In the genomic region with DNA sequence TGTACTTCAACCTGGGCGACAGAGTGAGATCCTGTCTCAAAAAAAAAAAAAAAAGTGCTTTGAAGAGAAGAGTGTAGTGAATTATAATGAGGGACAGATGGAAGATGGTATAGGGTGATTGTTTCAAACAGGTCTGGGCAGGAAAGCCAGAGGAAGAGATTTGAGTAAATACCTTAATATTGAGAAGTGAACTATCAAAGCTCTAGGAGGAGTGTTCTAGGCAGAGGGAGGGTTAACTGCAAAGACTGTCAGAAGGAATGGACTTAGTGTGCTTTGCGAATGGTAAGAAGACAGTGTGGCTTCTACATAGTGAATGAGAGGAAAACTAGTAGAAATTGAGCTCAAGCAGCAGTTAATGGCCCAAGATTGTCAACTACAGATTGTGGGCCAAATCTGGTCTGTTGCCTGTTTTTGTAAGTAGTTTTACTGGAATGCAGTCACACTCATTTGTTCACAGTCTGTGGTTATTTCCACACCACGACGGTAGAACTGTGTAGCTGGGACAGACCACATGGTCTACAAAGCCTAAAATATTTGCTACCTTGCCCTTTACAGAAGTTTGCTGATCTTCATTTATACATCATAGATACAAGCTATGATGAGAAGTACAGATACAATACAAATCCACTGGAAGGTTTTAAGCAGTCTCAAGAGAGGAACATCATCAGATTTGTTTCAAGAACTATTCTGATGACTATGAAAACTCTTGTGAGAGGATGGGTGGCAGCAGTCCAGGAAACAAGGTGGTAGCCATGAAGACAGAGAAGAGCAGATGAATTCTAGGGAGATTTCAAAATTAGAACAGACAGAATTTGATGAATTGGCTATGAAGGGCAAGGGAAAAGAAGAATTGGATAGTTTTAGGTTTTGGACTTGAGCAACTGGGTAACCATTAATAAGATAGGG, we compare ENCODE assay signal across 18 cellular contexts. TPM values are rescaled to one million over a fixed set of nuclear protein-coding genes. Genes with fewer than 3 reads are reported as not detected.
DNase-seq lines count a peak whose midpoint lies in the region; ATAC-seq, FAIRE-seq and TF ChIP-seq lines count a peak whose summit lies in the region.
"Had no signal": no experiment of that assay in that cellular context is flagged by ENCODE, and none has a peak within 500 bp of the region (broad histone marks: within the 10 kb centered on the region; RNA-seq: fewer than 3 reads in every experiment).

No MANE protein-coding gene starts in this region.

- H3K4me3 Mint-ChIP-seq in nephron progenitor cell, result no peak overlapping the region
- no peak overlapping the region for H3K4me3 Mint-ChIP-seq in progenitor cell of endocrine pancreas (ENCODE audit: low read depth)

- WGBS in GM12878 (ENCODE audit: insufficient coverage, insufficient replicate concordance, low lambda C conversion rate, missing lambda C conversion rate), result 51% methylated on average over 4 of the region's 4 CpGs

- H3K36me3 ChIP-seq in GM12878 (ENCODE audit: control insufficient read depth in 2 of 2, insufficient read depth in 2 of 2, low read length in 1 of 2), result peaks cover 0 to 28% of the 10 kb centered on the region in 2 experiments; a peak in 3 of 4 replicates

- RAD21 ChIA-PET in GM12878 (lab: Charles Lee; ENCODE audit: unreplicated experiment), result no interaction called here

- H4K20me1 ChIP-seq in GM12878 (ENCODE audit: control insufficient read depth, insufficient read depth), result no peaks in the 10 kb centered on the region

- SMC1A ChIA-PET in GM12878 (lab: Charles Lee; ENCODE audit: uncharacterized antibody, unreplicated experiment), result interaction anchor here (1.2 to 2.0 kb wide), 2 partner anchors 10 to 17 kb away, joined by 3 to 4 read pairs; no protein-coding TSS in a partner anchor

- H3K79me2 ChIP-seq in GM12878 (ENCODE audit: control insufficient read depth, insufficient read depth, low read length), result no peaks in the 10 kb centered on the region

- H3K27me3 Mint-ChIP-seq in nephron progenitor cell (ENCODE audit: low read depth, poor library complexity) (no peaks in the 10 kb centered on the region), progenitor cell of endocrine pancreas (no peaks in the 10 kb centered on the region)

- H3K4me2 ChIP-seq in GM12878 (ENCODE audit: control insufficient read depth, insufficient read depth), result no peak overlapping the region

- no peaks in the 10 kb centered on the region for H3K27me3 ChIP-seq in GM12878 (replicated peaks in 1 of 2; ENCODE audit: control insufficient read depth in 2 of 2, insufficient read depth in 2 of 2, low read length in 1 of 2)
- H3K27me3 ChIP-seq: spleen had no signal

- TF ChIP-seq EP300 in GM12878 (IDR thresholded peaks at IDR 0.05; ENCODE audit: borderline replicate concordance in 1 of 2, control insufficient read depth in 1 of 2, low read depth in 2 of 2, low read length in 2 of 2), result no peak

- TF ChIP-seq CTCF in NB4 (IDR thresholded peaks at IDR 0.05; ENCODE audit: low read depth, low read length), result no peak
- no peak for TF ChIP-seq CTCF in GM12878 (IDR thresholded peaks at IDR 0.05 in 2 of 3, conservative IDR thresholded peaks at IDR 0.05 in 1 of 3; ENCODE audit: control insufficient read depth in 2 of 3, extremely low read depth in 1 of 3, insufficient read depth in 1 of 3, low read depth in 3 of 3, low read length in 3 of 3)
- TF ChIP-seq CTCF in nephron progenitor cell (IDR thresholded peaks at IDR 0.05), result no peak
- TF ChIP-seq CTCF in progenitor cell of endocrine pancreas (IDR thresholded peaks at IDR 0.05; ENCODE audit: unreplicated experiment), result no peak

- TSS peak; percentile 8 for BruUV-seq in GM12878 (replicated peaks; lab: Mats Ljungman, UMichigan)

- H3K27ac Mint-ChIP-seq in nephron progenitor cell (peak overlapping the region; percentile 31), progenitor cell of endocrine pancreas (no peak overlapping the region)

- POLR2A ChIA-PET in GM12878 (lab: Charles Lee), result interaction anchor here (0.5 kb wide), 1 partner anchor 113 kb away, joined by 9 read pairs; no protein-coding TSS in a partner anchor

- no peak overlapping the region for H3K27ac ChIP-seq in GM12878 (ENCODE audit: control insufficient read depth, insufficient read depth)
- H3K27ac ChIP-seq in caudate nucleus (ENCODE audit: low read depth, low read length), result no peak overlapping the region

- DNase-seq in activated CD4-positive, alpha-beta T cell treated with anti-CD3 and anti-CD28 coated beads for 48 hours, result peak; percentile 23
- no peak for DNase-seq in activated CD4-positive, alpha-beta T cell treated with anti-CD3 and anti-CD28 coated beads, Interleukin-2, amount 50 U/mL, for 48 hours
- DNase-seq in NB4 (ENCODE audit: low read depth) (peak; percentile 8), GM12878 (ENCODE audit: low read depth, low spot score) (no peak), nephron progenitor cell (no peak), caudate nucleus (lab: John Stamatoyannopoulos, UW) (no peak), NCI-H774 (lab: John Stamatoyannopoulos, UW) (no peak), progenitor cell of endocrine pancreas (ENCODE audit: low spot score, unreplicated experiment) (no peak)
- DNase-seq: NCI-H526, nucleus accumbens, Right ventricle myocardium superior, spleen had no signal

- no peaks in the 10 kb centered on the region for H3K9me3 ChIP-seq in GM12878 (replicated peaks; ENCODE audit: control insufficient read depth, insufficient read depth, low read length)
- H3K9me3 ChIP-seq: spleen had no signal

- in situ Hi-C loops in GM12878 (cut with MboI), result no loop called here

- H3K4me1 Mint-ChIP-seq in nephron progenitor cell, result no peaks in the 10 kb centered on the region
- H3K4me1 Mint-ChIP-seq in progenitor cell of endocrine pancreas (ENCODE audit: low read depth), result peaks cover 10% of the 10 kb centered on the region

- H3K4me1 ChIP-seq in GM12878 (ENCODE audit: control insufficient read depth, insufficient read depth, low read length), result peaks cover 5% of the 10 kb centered on the region; the same call in 1 of the 2 replicates
- H3K4me1 ChIP-seq: spleen had no signal

- H2AFZ ChIP-seq in GM12878 (ENCODE audit: control insufficient read depth, low read depth, low read length), result no peak overlapping the region

- TF ChIP-seq POLR2A in NB4 (IDR thresholded peaks at IDR 0.05; ENCODE audit: extremely low read depth, insufficient read length), result no peak
- TF ChIP-seq POLR2A in GM12878 (IDR thresholded peaks at IDR 0.05; ENCODE audit: low read depth, low read length), result no peak

- no peak for ATAC-seq in GM12878
- ATAC-seq: left lobe of liver had no signal

- H3K36me3 Mint-ChIP-seq in nephron progenitor cell (ENCODE audit: low read depth), result peaks cover 59% of the 10 kb centered on the region
- peaks cover 16% of the 10 kb centered on the region for H3K36me3 Mint-ChIP-seq in progenitor cell of endocrine pancreas (ENCODE audit: insufficient read depth)

- CTCF ChIA-PET in GM12878 (lab: Yijun Ruan, JAX), result interaction anchor here (0.7 to 1.1 kb wide), 4 partner anchors 9 to 131 kb away, joined by 3 read pairs; no protein-coding TSS in a partner anchor

- peak; percentile 13 for FAIRE-seq in GM12878 (lab: Jason Lieb, UNC)
- FAIRE-seq: HTR-8/SVneo had no signal

- H3K4me3 ChIP-seq in NB4 (ENCODE audit: low read depth, low read length) (no peak overlapping the region), GM12878 (no peak overlapping the region)
- H3K4me3 ChIP-seq: spleen had no signal

- H3K9ac ChIP-seq in GM12878 (ENCODE audit: control insufficient read depth, insufficient read depth, low read length), result no peak overlapping the region

- TF ChIP-seq RAD21 in GM12878 (IDR thresholded peaks at IDR 0.05; ENCODE audit: insufficient read depth, low read depth, low read length), result no peak

- H3K9me3 Mint-ChIP-seq in nephron progenitor cell, result no peaks in the 10 kb centered on the region
- no peaks in the 10 kb centered on the region for H3K9me3 Mint-ChIP-seq in progenitor cell of endocrine pancreas (ENCODE audit: low read depth)

- intact Hi-C loops in GM12878 (cut with micrococcal nuclease; ENCODE audit: unreplicated experiment), result no loop called here

TF ChIP-seq in GM12878, 131 proteins besides CTCF, POLR2A, EP300 and RAD21:
- TF ChIP-seq, protein P1, sequence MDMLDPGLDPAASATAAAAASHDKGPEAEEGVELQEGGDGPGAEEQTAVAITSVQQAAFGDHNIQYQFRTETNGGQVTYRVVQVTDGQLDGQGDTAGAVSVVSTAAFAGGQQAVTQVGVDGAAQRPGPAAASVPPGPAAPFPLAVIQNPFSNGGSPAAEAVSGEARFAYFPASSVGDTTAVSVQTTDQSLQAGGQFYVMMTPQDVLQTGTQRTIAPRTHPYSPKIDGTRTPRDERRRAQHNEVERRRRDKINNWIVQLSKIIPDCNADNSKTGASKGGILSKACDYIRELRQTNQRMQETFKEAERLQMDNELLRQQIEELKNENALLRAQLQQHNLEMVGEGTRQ (IDR thresholded peaks at IDR 0.05; ENCODE audit: borderline replicate concordance, low read depth, low read length), result no peak
- TF ChIP-seq RUNX3 (IDR thresholded peaks at IDR 0.05; ENCODE audit: low read length), result peak; percentile 67

RNA-seq across cellular contexts. Expression of a gene that starts 16.5 kb away (rescaled TPM):
- not detected in 2 replicates for total RNA-seq in GM12878 (2013; cell fraction: nucleolus; rRNA removed)
- total RNA-seq in GM12878 (2014; rRNA removed), result 0.27 TPM in 1 of 2 replicates, not detected in the other
- total RNA-seq in GM12878 (2014; rRNA removed; fragmentation: Illumina TruSeq; extraction: Trizol), result not detected in 2 replicates
- not detected in 2 replicates for total RNA-seq in GM12878 (2021)
- not detected for polyA plus RNA-seq in GM12878 (2011; ENCODE audit: low read depth)
- polyA plus RNA-seq in GM12878 (2011; rRNA removed), result 0.19 and 0.32 TPM in 2 replicates
- polyA plus RNA-seq in GM12878 (2011; cell fraction: cytosol; rRNA removed), result not detected in 2 replicates
- polyA plus RNA-seq in GM12878 (2011; cell fraction: nucleus; rRNA removed), result 0.32 TPM in 1 of 2 replicates, not detected in the other
- not detected in 2 replicates for polyA plus RNA-seq in GM12878 (2012)
- polyA plus RNA-seq in GM12878 (2014; fragmentation: Illumina TruSeq; extraction: Trizol), result not detected in 2 replicates
- polyA plus RNA-seq in GM12878 (2014; fragmentation: Nextera tagmentation; extraction: Ambion mirVana), result under 1 TPM in 1 of 2 experiments, not detected in 1; 0.15 TPM
- not detected in 2 replicates for polyA plus RNA-seq in GM12878 (2014; rRNA removed)
- polyA plus RNA-seq in GM12878 (2016; fragmentation: Nextera tagmentation; extraction: Ambion mirVana), result under 1 TPM in 1 of 2 experiments, not detected in 1; 0.21 TPM
- polyA minus RNA-seq in GM12878 (2011; rRNA and poly(A)+ RNA removed), result not detected in 2 replicates
- not detected in 2 replicates for polyA minus RNA-seq in GM12878 (2011; cell fraction: cytosol; rRNA and poly(A)+ RNA removed)
- polyA minus RNA-seq in GM12878 (2011; cell fraction: nucleus; rRNA and poly(A)+ RNA removed), result not detected in 2 replicates
- total RNA-seq in progenitor cell of endocrine pancreas, result 0.47 and 0.48 TPM in 2 replicates
- total RNA-seq: dermis microvascular lymphatic vessel endothelial cell, glomerular endothelial cell, H4 had no signal
- polyA plus RNA-seq: spleen, urinary bladder had no signal

Comparison
In these comparisons a context has a peak if more than half of its experiments do, and no peak if none do; other contexts are left out.
1. DNase-seq: peak in activated CD4-positive, alpha-beta T cell treated with anti-CD3 and anti-CD28 coated beads for 48 hours (single experiment) and NB4 (single experiment); none in activated CD4-positive, alpha-beta T cell treated with anti-CD3 and anti-CD28 coated beads, Interleukin-2, amount 50 U/mL, for 48 hours (0 of 2), GM12878 (single experiment), nephron progenitor cell (single experiment), caudate nucleus (0 of 61), NCI-H774 (single experiment) and progenitor cell of endocrine pancreas (single experiment).